ENCODE assay signal across 8 cellular contexts in the genomic region with DNA sequence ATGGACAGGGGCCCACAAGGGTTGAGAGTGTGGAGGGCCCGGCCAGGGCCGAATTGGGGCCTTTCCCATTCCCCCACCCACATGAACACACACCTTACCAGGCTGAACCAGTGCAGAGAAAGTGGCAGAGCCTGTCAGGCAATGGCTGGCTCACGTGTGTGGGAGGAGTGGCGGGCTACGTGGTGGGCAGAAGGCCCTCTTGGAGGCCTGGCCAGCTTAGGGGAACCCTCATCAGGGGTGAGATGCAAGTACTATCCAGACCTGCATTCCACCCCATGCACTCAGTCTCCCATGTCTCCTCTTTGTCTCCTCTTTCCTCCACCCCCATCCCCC. TPM values are rescaled to one million over a fixed set of nuclear protein-coding genes. Genes with fewer than 3 reads are reported as not detected.
DNase-seq lines count a peak whose midpoint lies in the region; ATAC-seq and TF ChIP-seq lines count a peak whose summit lies in the region.

No MANE protein-coding gene starts in this region.

- H3K27ac ChIP-seq in coronary artery (peak overlapping the region; percentile 83 to 96), mesenchymal stem cell (ENCODE audit: low read length, poor library complexity, severe bottlenecking) (peak overlapping the region; percentile 53), aorta (ENCODE audit: low read depth in 1 of 2, low read length in 2 of 2) (peak overlapping the region in 1 of 2 donors; percentile 62)

- TF ChIP-seq CTCF in coronary artery (IDR thresholded peaks at IDR 0.05) = no peak

- H3K9me3 ChIP-seq in MG63 (no peaks in the 10 kb centered on the region), mesenchymal stem cell (ENCODE audit: control insufficient read depth, low read length) (peaks cover 4% of the 10 kb centered on the region), aorta (ENCODE audit: control insufficient read depth, low read length) (no peaks in the 10 kb centered on the region)

- no peak overlapping the region for H3K23ac ChIP-seq in mesenchymal stem cell (ENCODE audit: low read length in 2 of 2)

- H3K18ac ChIP-seq in mesenchymal stem cell (ENCODE audit: low read depth in 1 of 2, low read length in 2 of 2) = no peak overlapping the region

- intact Hi-C loops in aorta (cut with DNase I) = loop anchor here in 1 of 2 donors (2.0 kb wide), 1 partner anchor 43 kb away; a partner anchor contains a TSS

- H3K27me3 ChIP-seq in MG63 = no peaks in the 10 kb centered on the region
- H3K27me3 ChIP-seq in mesenchymal stem cell (ENCODE audit: control insufficient read depth in 1 of 2, insufficient read depth in 1 of 2, low read length in 2 of 2) = peaks cover 0 to 4% of the 10 kb centered on the region in 2 experiments
- H3K27me3 ChIP-seq in aorta (ENCODE audit: control insufficient read depth in 1 of 2, insufficient read depth in 2 of 2, low read length in 1 of 2) = no peaks in the 10 kb centered on the region

- peak overlapping the region; percentile 72 for H3K4me2 ChIP-seq in mesenchymal stem cell (ENCODE audit: low read length, poor library complexity, severe bottlenecking)

- no peaks in the 10 kb centered on the region for H3K4me1 ChIP-seq in mesenchymal stem cell (ENCODE audit: control insufficient read depth, insufficient read depth, low read depth, low read length)
- no peaks in the 10 kb centered on the region for H3K4me1 ChIP-seq in aorta (ENCODE audit: control insufficient read depth in 1 of 2, insufficient read depth in 2 of 2, low read length in 2 of 2)

- no peak overlapping the region for H2BK5ac ChIP-seq in mesenchymal stem cell (ENCODE audit: low read depth, low read length, poor library complexity, severe bottlenecking)

- H3K4me3 ChIP-seq in MG63 (peak overlapping the region; percentile 64), coronary artery (peak overlapping the region; percentile 77), mesenchymal stem cell (ENCODE audit: insufficient read depth in 1 of 2, low read depth in 1 of 2, low read length in 2 of 2) (peak overlapping the region; percentile 81 to 86), aorta (ENCODE audit: low read length in 2 of 2) (peak overlapping the region; percentile 14 to 35)

- H4K8ac ChIP-seq in mesenchymal stem cell (ENCODE audit: low read length) = peak overlapping the region; percentile 60

- no peak for DNase-seq in MG63
- DNase-seq in coronary artery (ENCODE audit: low spot score) = no peak
- peak; percentile 0 for DNase-seq in mesenchymal stem cell
- DNase-seq in aorta = peak in 1 of 2 donors; percentile 47
- no peak for DNase-seq in HPDE6-E6E7 (ENCODE audit: extremely low spot score)
- DNase-seq in effector CD8-positive, alpha-beta T cell (lab: John Stamatoyannopoulos, UW) = no peak

- H2BK15ac ChIP-seq in mesenchymal stem cell (ENCODE audit: low read depth, poor library complexity, severe bottlenecking) = no peak overlapping the region

- H4K91ac ChIP-seq in mesenchymal stem cell (ENCODE audit: low read length) = no peak overlapping the region

- no peak overlapping the region for H2AK5ac ChIP-seq in mesenchymal stem cell (ENCODE audit: low read length, severe bottlenecking)

- peak overlapping the region; percentile 94 for H3K9ac ChIP-seq in mesenchymal stem cell (ENCODE audit: low read length)

- WGBS in mesenchymal stem cell = no CpG with 5 or more reads among the region's 5 CpGs
- WGBS in aorta, 2 donors = 7 to 9% methylated on average over 5 of the region's 5 CpGs

- H3K14ac ChIP-seq in mesenchymal stem cell (ENCODE audit: low read length in 2 of 2) = peak overlapping the region in 1 of 2 experiments; percentile 68

- H2BK120ac ChIP-seq in mesenchymal stem cell (ENCODE audit: low read depth, low read length) = no peak overlapping the region

- no peak overlapping the region for H2AFZ ChIP-seq in mesenchymal stem cell (ENCODE audit: low read depth, low read length)

- H3K36me3 ChIP-seq in MG63 = peaks cover 11% of the 10 kb centered on the region
- H3K36me3 ChIP-seq in mesenchymal stem cell (ENCODE audit: control insufficient read depth in 1 of 2, insufficient read depth in 2 of 2, low read depth in 1 of 2, low read length in 2 of 2) = peaks cover 3 to 17% of the 10 kb centered on the region in 2 experiments
- no peaks in the 10 kb centered on the region for H3K36me3 ChIP-seq in aorta (ENCODE audit: control insufficient read depth in 1 of 2, insufficient read depth in 2 of 2, low read length in 1 of 2)

- peak overlapping the region in 1 of 2 experiments; percentile 50 for H3K4ac ChIP-seq in mesenchymal stem cell (ENCODE audit: low read depth in 1 of 2, low read length in 2 of 2)

- ATAC-seq in GM19397 (IDR thresholded peaks at IDR 0.05; ENCODE audit: unreplicated experiment) = peak; percentile 47
- peak; percentile 69 for ATAC-seq in aorta (ENCODE audit: low FRiP score)
- no peak for ATAC-seq in HG02852 (IDR thresholded peaks at IDR 0.05; ENCODE audit: unreplicated experiment)

- H3K79me1 ChIP-seq in mesenchymal stem cell (replicated peaks; ENCODE audit: low read length, poor library complexity, severe bottlenecking) = peaks cover 4% of the 10 kb centered on the region

- no peak overlapping the region for H2BK12ac ChIP-seq in mesenchymal stem cell (ENCODE audit: low read length in 2 of 2)

RNA-seq across cellular contexts. Expression of a gene that starts 1.0 kb away (rescaled TPM):
- total RNA-seq in MG63 (2014; rRNA removed; shearing (Covaris generic); ENCODE audit: low replicate concordance) = 12.9 and 22.8 TPM in 2 replicates
- 166 TPM for polyA plus RNA-seq in mesenchymal stem cell (2013, experiment 1 of 2)
- polyA plus RNA-seq in mesenchymal stem cell (2013, experiment 2 of 2) = 162 TPM
- 100 to 1,000 TPM in 1 of 2 donors, 10 to 100 TPM in 1; 97.2 to 187 TPM for total RNA-seq in aorta
- polyA plus RNA-seq in aorta = 1,000 to 10,000 TPM; 1,036 to 1,452 TPM

RNA-seq across cellular contexts. Expression of a gene that starts 21.5 kb away (rescaled TPM):
- 1.0 TPM in 1 of 2 replicates, not detected in the other for total RNA-seq in MG63 (2014; rRNA removed; shearing (Covaris generic); ENCODE audit: low replicate concordance)
- 52.4 TPM for polyA plus RNA-seq in mesenchymal stem cell (2013, experiment 1 of 2)
- polyA plus RNA-seq in mesenchymal stem cell (2013, experiment 2 of 2) = 55.2 TPM
- 10 to 100 TPM; 34.6 to 77.3 TPM for total RNA-seq in aorta
- 100 to 1,000 TPM; 249 to 392 TPM for polyA plus RNA-seq in aorta

RNA-seq across cellular contexts. Expression of a gene that starts 42.5 kb away (rescaled TPM):
- 25.0 and 63.8 TPM in 2 replicates for total RNA-seq in MG63 (2014; rRNA removed; shearing (Covaris generic); ENCODE audit: low replicate concordance)
- 32.0 TPM for polyA plus RNA-seq in mesenchymal stem cell (2013, experiment 1 of 2)
- 31.1 TPM for polyA plus RNA-seq in mesenchymal stem cell (2013, experiment 2 of 2)
- 10 to 100 TPM; 37.0 to 73.9 TPM for total RNA-seq in aorta
- 100 to 1,000 TPM; 219 to 258 TPM for polyA plus RNA-seq in aorta

Comparison
In these comparisons a context has a peak if more than half of its experiments do, and no peak if none do; other contexts are left out.
1. H3K4me3 ChIP-seq: peak in every context shown above with its lines; median percentile 84 in mesenchymal stem cell; 77 in coronary artery; 64 in MG63; 24 in aorta.
2. RNA of a gene that starts 21.5 kb away (total RNA-seq): 34.6 to 77.3 TPM in aorta; 1.0 TPM in MG63; every median in the first group is over 10 times any median in the second.